Comparison of ENCODE assay signal across 8 cellular contexts in genomic region chr14:77033622-77034521, GRCh38. TPM values are rescaled to one million over a fixed set of nuclear protein-coding genes. Genes with fewer than 3 reads are reported as not detected.
DNase-seq lines count a peak whose midpoint lies in the region; ATAC-seq, FAIRE-seq and TF ChIP-seq lines count a peak whose summit lies in the region.

No MANE protein-coding gene starts in this region.

- TF ChIP-seq POLR2A in upper lobe of left lung (IDR thresholded peaks at IDR 0.05): peak in 3 of 4 donors; percentile 50 to 65 (median 53)

- no peaks in the 10 kb centered on the region for H3K36me3 ChIP-seq in KOPT-K1 (ENCODE audit: insufficient read depth, low read length)
- H3K36me3 ChIP-seq in pancreas: no peaks in the 10 kb centered on the region
- H3K36me3 ChIP-seq in upper lobe of left lung: no peaks in the 10 kb centered on the region

- peak in 3 of 4 donors; percentile 29 to 79 (median 72) for TF ChIP-seq EP300 in upper lobe of left lung (IDR thresholded peaks at IDR 0.05)

- H3K27me3 Mint-ChIP-seq in activated naive CD4-positive, alpha-beta T cell treated with anti-CD3 and anti-CD28 coated beads, Interleukin-2, amount 10 ng/mL, durations not matched to agents 7 days and 5 days: no peaks in the 10 kb centered on the region
- H3K27me3 Mint-ChIP-seq in glutamatergic neuron (ENCODE audit: unreplicated experiment): peaks cover 11% of the 10 kb centered on the region

- ATAC-seq in GM21825 (IDR thresholded peaks at IDR 0.05; ENCODE audit: unreplicated experiment) (peak; percentile 74), pancreas (peak; percentile 62 to 76 (median 65)), upper lobe of left lung (ENCODE audit: low FRiP score in 2 of 2) (peak; percentile 79 to 84)

- H3K27ac Mint-ChIP-seq in activated naive CD4-positive, alpha-beta T cell treated with anti-CD3 and anti-CD28 coated beads, Interleukin-2, amount 10 ng/mL, durations not matched to agents 7 days and 5 days: peak overlapping the region; percentile 92
- H3K27ac Mint-ChIP-seq in glutamatergic neuron (ENCODE audit: unreplicated experiment): peak overlapping the region; percentile 76

- intact Hi-C loops in pancreas (cut with DNase I): no loop called here

- H3K4me3 ChIP-seq in pancreas (peak overlapping the region; percentile 12 to 51 (median 38)), upper lobe of left lung (peak overlapping the region; percentile 26 to 57 (median 44))

- 1% methylated on average over 36 of the region's 36 CpGs for whole genome bisulfite sequencing in pancreas, 2 donors
- 1% methylated on average over 21 to 34 of the region's 36 CpGs for WGBS in upper lobe of left lung, 2 donors

- H3K4me3 Mint-ChIP-seq in activated naive CD4-positive, alpha-beta T cell treated with anti-CD3 and anti-CD28 coated beads, Interleukin-2, amount 10 ng/mL, durations not matched to agents 7 days and 5 days: peak overlapping the region; percentile 86
- peak overlapping the region; percentile 74 for H3K4me3 Mint-ChIP-seq in glutamatergic neuron (ENCODE audit: unreplicated experiment)

- CTCF ChIA-PET in activated naive CD4-positive, alpha-beta T cell treated with anti-CD3 and anti-CD28 coated beads, Interleukin-2, amount 10 ng/mL, durations not matched to agents 7 days and 5 days (lab: Charles Lee): interaction anchor here (0.8 to 6.4 kb wide), 5 partner anchors 12 to 120 kb away, joined by 3 to 46 read pairs (median 5); no protein-coding TSS in a partner anchor

- peaks cover 6% of the 10 kb centered on the region for H3K36me3 Mint-ChIP-seq in activated naive CD4-positive, alpha-beta T cell treated with anti-CD3 and anti-CD28 coated beads, Interleukin-2, amount 10 ng/mL, durations not matched to agents 7 days and 5 days
- no peaks in the 10 kb centered on the region for H3K36me3 Mint-ChIP-seq in glutamatergic neuron (ENCODE audit: unreplicated experiment)

- no peaks in the 10 kb centered on the region for H3K27me3 ChIP-seq in pancreas
- no peaks in the 10 kb centered on the region for H3K27me3 ChIP-seq in upper lobe of left lung

- H3K9me3 ChIP-seq in KOPT-K1 (ENCODE audit: insufficient read depth, low read length, poor library complexity, severe bottlenecking) (no peaks in the 10 kb centered on the region), pancreas (no peaks in the 10 kb centered on the region), upper lobe of left lung (no peaks in the 10 kb centered on the region)

- peaks cover 45 to 84% (median 70%) of the 10 kb centered on the region in 3 donors for H3K4me1 ChIP-seq in pancreas
- H3K4me1 ChIP-seq in upper lobe of left lung: peaks cover 68 to 92% (median 82%) of the 10 kb centered on the region in 4 donors

- no peak for TF ChIP-seq CTCF in glutamatergic neuron (IDR thresholded peaks at IDR 0.05; ENCODE audit: partially characterized antibody, unreplicated experiment)
- TF ChIP-seq CTCF in pancreas (IDR thresholded peaks at IDR 0.05): peak in 1 of 4 donors; percentile 4
- TF ChIP-seq CTCF in upper lobe of left lung (IDR thresholded peaks at IDR 0.05): peak in 3 of 6 experiments; percentile 2 to 14 (median 8)

- H3K4me1 Mint-ChIP-seq in activated naive CD4-positive, alpha-beta T cell treated with anti-CD3 and anti-CD28 coated beads, Interleukin-2, amount 10 ng/mL, durations not matched to agents 7 days and 5 days: peaks cover 91% of the 10 kb centered on the region
- H3K4me1 Mint-ChIP-seq in glutamatergic neuron (ENCODE audit: low read depth, unreplicated experiment): peaks cover 54% of the 10 kb centered on the region

- no peaks in the 10 kb centered on the region for H3K9me3 Mint-ChIP-seq in activated naive CD4-positive, alpha-beta T cell treated with anti-CD3 and anti-CD28 coated beads, Interleukin-2, amount 10 ng/mL, durations not matched to agents 7 days and 5 days
- H3K9me3 Mint-ChIP-seq in glutamatergic neuron (ENCODE audit: unreplicated experiment): peaks cover 18% of the 10 kb centered on the region

- H3K27ac ChIP-seq in KOPT-K1 (ENCODE audit: low read depth, low read length, poor library complexity, severe bottlenecking) (peak overlapping the region; percentile 96), pancreas (peak overlapping the region; percentile 94 to 99 (median 96)), upper lobe of left lung (peak overlapping the region; percentile 99 to 100 (median 100))

- peak; percentile 95 for DNase-seq in ELF-1 (ENCODE audit: low read depth, low spot score)
- peak; percentile 95 for DNase-seq in SHP77 treated with DMSO at 0.1 percent for 48 hours (lab: John Stamatoyannopoulos, UW)
- DNase-seq in activated naive CD4-positive, alpha-beta T cell treated with anti-CD3 and anti-CD28 coated beads, Interleukin-2, amount 10 ng/mL, durations not matched to agents 7 days and 5 days: peak; percentile 84
- DNase-seq in glutamatergic neuron: peak; percentile 74
- DNase-seq in pancreas: peak; percentile 81 to 91 (median 86)
- DNase-seq in upper lobe of left lung: peak; percentile 95 to 96

- no peak for FAIRE-seq in pancreas (lab: Jason Lieb, UNC)

RNA-seq across cellular contexts. Expression of gene IRF2BPL, which starts 5.4 kb away (rescaled TPM):
- total RNA-seq in glutamatergic neuron (ENCODE audit: unreplicated experiment) (23.3 TPM), pancreas (10 to 100 TPM; 15.4 to 32.2 (median 25.5) TPM), upper lobe of left lung (100 to 1,000 TPM in 1 of 6 donors, 10 to 100 TPM in 5; 44.0 to 111 (median 49.6) TPM)
- polyA plus RNA-seq in pancreas: 10 to 100 TPM in 1 of 2 donors, 1 to 10 TPM in 1; 6.2 to 13.7 TPM

Comparison
In these comparisons a context has a peak if more than half of its experiments do, and no peak if none do; other contexts are left out.
1. Peak in every context shown above with its lines: DNase-seq, ATAC-seq, H3K4me3 ChIP-seq and H3K27ac ChIP-seq.